ENCODE assay signal across 29 cellular contexts in the genomic region with DNA sequence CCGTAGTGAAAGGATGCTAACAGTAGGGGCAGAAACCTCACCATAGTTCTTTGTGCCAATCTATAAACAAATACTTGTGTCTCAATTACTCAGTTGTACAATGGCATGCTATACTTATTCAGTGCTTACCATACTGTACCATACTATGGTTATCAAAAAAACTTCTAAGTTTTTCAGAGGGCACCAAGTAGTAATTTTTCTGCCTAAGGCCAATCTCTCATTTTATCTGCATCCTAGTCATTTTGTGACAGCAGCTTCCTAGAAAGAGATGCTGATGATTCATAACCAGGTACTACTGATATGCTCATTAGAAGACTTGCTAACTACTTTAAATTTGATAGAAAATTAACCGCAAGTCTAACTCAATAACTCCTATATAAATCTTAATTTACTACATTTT. TPM values are rescaled to one million over a fixed set of nuclear protein-coding genes. Genes with fewer than 3 reads are reported as not detected.
"Had no signal": no experiment of that assay in that cellular context is flagged by ENCODE, and none has a peak within 500 bp of the region (broad histone marks: within the 10 kb centered on the region; RNA-seq: fewer than 3 reads in every experiment).

No MANE protein-coding gene starts in this region.

- H3K27me3 ChIP-seq: spleen had no signal

- H3K36me3 ChIP-seq: heart right ventricle, left ventricle myocardium inferior, lower lobe of right lung, spleen had no signal

- H3K27ac ChIP-seq: dorsolateral prefrontal cortex, heart right ventricle, left ventricle myocardium inferior, lower lobe of right lung, spleen had no signal

- DNase-seq: cortex of kidney; dorsolateral prefrontal cortex; effector CD8-positive, alpha-beta T cell; heart right ventricle; hypothalamus; left ventricle myocardium inferior; lower lobe of right lung; natural killer cell; posterior cingulate gyrus; spleen; stimulated activated CD4-positive, alpha-beta T cell treated with anti-CD3 and anti-CD28 coated beads, Interleukin-15, amount 100 ng/mL, for 24 hours; stimulated activated CD4-positive, alpha-beta T cell treated with anti-CD3 and anti-CD28 coated beads, Interleukin-1b, Interleukin-23, amount 100 ng/mL, for 48 hours; stimulated activated CD4-positive, alpha-beta T cell treated with anti-CD3 and anti-CD28 coated beads, Interleukin-4, amount 100 ng/mL, for 24 hours; stimulated activated naive B cell treated with anti-CD40 and anti-IgM and Interleukin-4, amounts not matched to agents 10 μg/mL and 1 μg/mL and 100 μg/mL, for 72 hours; trophoblast cell had no signal

- H3K4me3 ChIP-seq: dorsolateral prefrontal cortex, heart right ventricle, left ventricle myocardium inferior, lower lobe of right lung, spleen had no signal

- H3K4me1 Mint-ChIP-seq: memory B cell, mesothelial cell of epicardium, natural killer cell, neural crest cell had no signal

- H3K9me3 Mint-ChIP-seq: memory B cell; mesothelial cell of epicardium; natural killer cell; neural crest cell; stimulated activated naive B cell treated with anti-CD40 and anti-IgM and Interleukin-4, amounts not matched to agents 10 μg/mL and 1 μg/mL and 100 μg/mL, for 72 hours had no signal

- ATAC-seq: heart right ventricle; lower lobe of right lung; natural killer cell; sciatic nerve; stimulated activated naive B cell treated with anti-CD40 and anti-IgM and Interleukin-4, amounts not matched to agents 10 μg/mL and 1 μg/mL and 100 μg/mL, for 72 hours had no signal

- H3K4me3 Mint-ChIP-seq: memory B cell; mesothelial cell of epicardium; natural killer cell; neural crest cell; stimulated activated naive B cell treated with anti-CD40 and anti-IgM and Interleukin-4, amounts not matched to agents 10 μg/mL and 1 μg/mL and 100 μg/mL, for 72 hours had no signal

- H3K9me3 ChIP-seq: heart right ventricle, left ventricle myocardium inferior, lower lobe of right lung, spleen had no signal

- H3K4me1 ChIP-seq: heart right ventricle, left ventricle myocardium inferior, lower lobe of right lung, spleen had no signal

- FAIRE-seq: frontal cortex, islet of Langerhans had no signal

- H3K36me3 Mint-ChIP-seq: memory B cell; mesothelial cell of epicardium; natural killer cell; stimulated activated naive B cell treated with anti-CD40 and anti-IgM and Interleukin-4, amounts not matched to agents 10 μg/mL and 1 μg/mL and 100 μg/mL, for 72 hours had no signal

- H3K27ac Mint-ChIP-seq: memory B cell; mesothelial cell of epicardium; natural killer cell; stimulated activated naive B cell treated with anti-CD40 and anti-IgM and Interleukin-4, amounts not matched to agents 10 μg/mL and 1 μg/mL and 100 μg/mL, for 72 hours had no signal

RNA-seq across cellular contexts. Expression of a gene that starts 42.9 kb away (rescaled TPM):
- total RNA-seq: glomerular endothelial cell, heart right ventricle, left ventricle myocardium inferior, lower lobe of right lung, mesothelial cell of epicardium, mucosa of gallbladder, natural killer cell, neural crest cell, osteocyte, pulmonary artery endothelial cell, sciatic nerve, skeletal muscle tissue, spleen, urinary bladder had no signal
- polyA plus RNA-seq: esophagus, heart right ventricle, spleen, thymus, urinary bladder had no signal
